ENCODE assay signal across 15 cellular contexts in genomic region chr4:74418063-74418670, GRCh38. TPM values are rescaled to one million over a fixed set of nuclear protein-coding genes. Genes with fewer than 3 reads are reported as not detected.
DNase-seq lines count a peak whose midpoint lies in the region; ATAC-seq and TF ChIP-seq lines count a peak whose summit lies in the region.
"Had no signal": no experiment of that assay in that cellular context is flagged by ENCODE, and none has a peak within 500 bp of the region (broad histone marks: within the 10 kb centered on the region; RNA-seq: fewer than 3 reads in every experiment).

No MANE protein-coding gene starts in this region.

- H3K27me3 ChIP-seq in thyroid gland (no peaks in the 10 kb centered on the region), ovary (no peaks in the 10 kb centered on the region)
- H3K27me3 ChIP-seq: BLaER1 had no signal

- POLR2A ChIA-PET in AG04449 (lab: Yijun Ruan, JAX) = no interaction called here

- CTCF ChIA-PET in AG04449 (lab: Yijun Ruan, JAX) = interaction anchor here (0.8 kb wide), 1 partner anchor 97 kb away, joined by 3 read pairs; no protein-coding TSS in a partner anchor

- no peak for TF ChIP-seq EP300 in ovary (IDR thresholded peaks at IDR 0.05)

- H3K27ac ChIP-seq in thyroid gland = no peak overlapping the region
- H3K27ac ChIP-seq in ovary = no peak overlapping the region
- H3K27ac ChIP-seq: BLaER1 had no signal

- in situ Hi-C loops in astrocyte of the spinal cord (cut with HindIII; ENCODE audit: low sequenced_read_pairs) = no loop called here

- WGBS in thyroid gland, 2 donors = 78 to 91% methylated on average over 6 of the region's 6 CpGs
- WGBS in ovary, 3 donors = 74 to 86% (median 80%) methylated on average over 6 of the region's 6 CpGs

- TF ChIP-seq CTCF in AG04449 (IDR thresholded peaks at IDR 0.05; ENCODE audit: insufficient read depth, low read length, missing control alignments) (no peak), astrocyte of the spinal cord (IDR thresholded peaks at IDR 0.05; ENCODE audit: low read depth, low read length) (no peak), thyroid gland (IDR thresholded peaks at IDR 0.05) (no peak), ovary (IDR thresholded peaks at IDR 0.05) (no peak)

- peak; percentile 29 for DNase-seq in AG04449 (ENCODE audit: low read depth, low spot score)
- DNase-seq in HS-27A (ENCODE audit: low read depth) = peak; percentile 80
- DNase-seq in astrocyte of the spinal cord (ENCODE audit: low read depth, low spot score) = peak; percentile 88
- peak; percentile 80 for DNase-seq in iris pigment epithelial cell (ENCODE audit: low read depth)
- DNase-seq in thyroid gland = no peak
- DNase-seq in ovary = no peak
- no peak for DNase-seq in NCI-H82 treated with DMSO at 0.1 percent for 48 hours (lab: John Stamatoyannopoulos, UW; ENCODE audit: unreplicated experiment)
- DNase-seq: activated CD8-positive, alpha-beta T cell treated with anti-CD3 and anti-CD28 coated beads for 36 hours; activated naive CD4-positive, alpha-beta T cell treated with anti-CD3 and anti-CD28 coated beads, Interleukin-2, amount 50 U/mL, for 16 hours; NCI-H1436 treated with DMSO at 0.1 percent for 48 hours; NK-92 treated with Interleukin-12 subunit alpha and Interleukin-12 subunit beta, amount 100 ng/mL, for 24 hours; right cardiac atrium had no signal

- H3K4me1 ChIP-seq in thyroid gland (no peaks in the 10 kb centered on the region), ovary (ENCODE audit: insufficient read depth) (no peaks in the 10 kb centered on the region)
- H3K4me1 ChIP-seq: BLaER1 had no signal

- no peaks in the 10 kb centered on the region for H3K36me3 ChIP-seq in thyroid gland
- no peaks in the 10 kb centered on the region for H3K36me3 ChIP-seq in ovary
- H3K36me3 ChIP-seq: BLaER1 had no signal

- TF ChIP-seq POLR2A in thyroid gland (IDR thresholded peaks at IDR 0.05) (no peak), ovary (IDR thresholded peaks at IDR 0.05) (no peak)

- H3K4me3 ChIP-seq in AG04449 (ENCODE audit: low read depth, low read length) (no peak overlapping the region), astrocyte of the spinal cord (ENCODE audit: low read depth, low read length) (no peak overlapping the region), thyroid gland (replicated peaks in 1 of 3) (no peak overlapping the region), ovary (no peak overlapping the region)
- H3K4me3 ChIP-seq: BLaER1 had no signal

- H3K9me3 ChIP-seq in thyroid gland (no peaks in the 10 kb centered on the region), ovary (no peaks in the 10 kb centered on the region)
- H3K9me3 ChIP-seq: BLaER1 had no signal

- ATAC-seq in GM19463 (IDR thresholded peaks at IDR 0.05; ENCODE audit: unreplicated experiment) = no peak
- ATAC-seq: activated CD8-positive, alpha-beta T cell treated with anti-CD3 and anti-CD28 coated beads for 36 hours; HepG2 had no signal

- intact Hi-C loops in thyroid gland (cut with DNase I) = no loop called here
- intact Hi-C loops in ovary (cut with DNase I) = no loop called here

RNA-seq across cellular contexts. Expression of gene AREG, which starts 26.8 kb away (rescaled TPM):
- total RNA-seq in thyroid gland (1 to 10 TPM in 2 of 4 donors, under 1 TPM in 2; 0.63 to 2.6 (median 1.2) TPM), ovary (10 to 100 TPM in 2 of 7 donors, 1 to 10 TPM in 3, under 1 TPM in 2; 0.48 to 72.7 (median 6.3) TPM)
- polyA plus RNA-seq in ovary = 100 to 1,000 TPM in 1 of 2 donors, 1 to 10 TPM in 1; 6.7 to 146 TPM

RNA-seq across cellular contexts. Expression of gene EREG, which starts 53.2 kb away (rescaled TPM):
- total RNA-seq in thyroid gland (under 1 TPM in 3 of 4 donors, not detected in 1; under 0.01 to 0.13 (median under 0.01) TPM), ovary (under 1 TPM in 5 of 7 donors, not detected in 2; 0.08 to 0.57 (median 0.15) TPM)
- 1 to 10 TPM in 1 of 2 donors, under 1 TPM in 1; 0.04 to 3.9 TPM for polyA plus RNA-seq in ovary
- total RNA-seq: activated CD8-positive, alpha-beta T cell treated with anti-CD3 and anti-CD28 coated beads for 36 hours had no signal

Comparison
In these comparisons a context has a peak if more than half of its experiments do, and no peak if none do; other contexts are left out.
1. DNase-seq: peak in AG04449 (single experiment), HS-27A (single experiment), astrocyte of the spinal cord (single experiment) and iris pigment epithelial cell (single experiment); none in thyroid gland (0 of 2), ovary (0 of 5) and NCI-H82 treated with DMSO at 0.1 percent for 48 hours (single experiment).